ENCODE assay signal across 9 cellular contexts in genomic region chr11:6443269-6444003, GRCh38. TPM values are rescaled to one million over a fixed set of nuclear protein-coding genes. Genes with fewer than 3 reads are reported as not detected.
DNase-seq lines count a peak whose midpoint lies in the region; ATAC-seq lines count a peak whose summit lies in the region.
"Had no signal": no experiment of that assay in that cellular context is flagged by ENCODE, and none has a peak within 500 bp of the region (broad histone marks: within the 10 kb centered on the region; RNA-seq: fewer than 3 reads in every experiment).

No MANE protein-coding gene starts in this region.

- peaks cover 11% of the 10 kb centered on the region for H3K27me3 Mint-ChIP-seq in activated CD4-positive, alpha-beta T cell treated with anti-CD3 and anti-CD28 coated beads, Interleukin-2, amount 10 ng/mL, durations not matched to agents 24 days and 14 days

- no peaks in the 10 kb centered on the region for H3K4me1 Mint-ChIP-seq in activated CD4-positive, alpha-beta T cell treated with anti-CD3 and anti-CD28 coated beads, Interleukin-2, amount 10 ng/mL, durations not matched to agents 24 days and 14 days

- no peak overlapping the region for H2BK120ac ChIP-seq in mesendoderm (ENCODE audit: low read depth, low read length)

- no peak overlapping the region for H4K5ac ChIP-seq in mesendoderm (ENCODE audit: low read length)

- H3K23ac ChIP-seq in mesendoderm (ENCODE audit: low read length), result no peak overlapping the region

- H3K27me3 ChIP-seq in mesendoderm (ENCODE audit: insufficient read depth, low read length, poor library complexity), result no peaks in the 10 kb centered on the region
- H3K27me3 ChIP-seq: BLaER1 treated with 17β-estradiol and CSF1 and Interleukin-3, amounts not matched to agents 10 nM and 100 nM had no signal

- no peak overlapping the region for H2BK15ac ChIP-seq in mesendoderm (replicated peaks; ENCODE audit: low read depth)

- no peak overlapping the region for H3K27ac Mint-ChIP-seq in activated CD4-positive, alpha-beta T cell treated with anti-CD3 and anti-CD28 coated beads, Interleukin-2, amount 10 ng/mL, durations not matched to agents 24 days and 14 days

- no peak overlapping the region for H3K4me3 ChIP-seq in mesendoderm (ENCODE audit: low read length)
- H3K4me3 ChIP-seq: BLaER1 treated with 17β-estradiol and CSF1 and Interleukin-3, amounts not matched to agents 10 nM and 100 nM had no signal

- H3K27ac ChIP-seq in mesendoderm (ENCODE audit: low read depth, low read length), result no peak overlapping the region
- H3K27ac ChIP-seq: BLaER1 treated with 17β-estradiol and CSF1 and Interleukin-3, amounts not matched to agents 10 nM and 100 nM had no signal

- H3K4me1 ChIP-seq in mesendoderm (ENCODE audit: control insufficient read depth, low read depth, low read length), result peaks cover 5% of the 10 kb centered on the region

- H4K8ac ChIP-seq in mesendoderm (ENCODE audit: low read depth, low read length), result no peak overlapping the region

- H3K79me1 ChIP-seq in mesendoderm (ENCODE audit: low read length), result no peaks in the 10 kb centered on the region

- H3K56ac ChIP-seq in mesendoderm (ENCODE audit: low read length), result no peak overlapping the region

- H3K18ac ChIP-seq in mesendoderm (ENCODE audit: low read length), result no peak overlapping the region

- no peak overlapping the region for H3K9ac ChIP-seq in mesendoderm (ENCODE audit: low read length)

- H3K36me3 Mint-ChIP-seq in activated CD4-positive, alpha-beta T cell treated with anti-CD3 and anti-CD28 coated beads, Interleukin-2, amount 10 ng/mL, durations not matched to agents 24 days and 14 days (ENCODE audit: low read depth), result no peaks in the 10 kb centered on the region

- no peak overlapping the region for H3K4ac ChIP-seq in mesendoderm (ENCODE audit: low read depth, low read length)

- DNase-seq in NCI-H1436 (lab: John Stamatoyannopoulos, UW) (peak; percentile 53), NCI-H1436 treated with DMSO at 0.1 percent for 48 hours (lab: John Stamatoyannopoulos, UW) (no peak), NCI-H1694 (lab: John Stamatoyannopoulos, UW) (peak; percentile 21), ecto neural progenitor cell (ENCODE audit: low spot score) (peak; percentile 63), mesendoderm (peak; percentile 69)
- peak; percentile 87 for DNase-seq in activated CD4-positive, alpha-beta T cell treated with anti-CD3 and anti-CD28 coated beads, Interleukin-2, amount 10 ng/mL, durations not matched to agents 24 days and 14 days
- DNase-seq in stimulated activated CD8-positive, alpha-beta memory T cell treated with anti-CD3 and anti-CD28 coated beads, Interleukin-4, amount 100 ng/mL, for 24 hours (ENCODE audit: low read depth), result peak; percentile 31

- no peaks in the 10 kb centered on the region for H3K79me2 ChIP-seq in mesendoderm (ENCODE audit: control insufficient read depth, insufficient read depth, low read length)

- H3K36me3 ChIP-seq in mesendoderm (ENCODE audit: control insufficient read depth, insufficient read depth, low read length), result no peaks in the 10 kb centered on the region

- no peak overlapping the region for H3K4me3 Mint-ChIP-seq in activated CD4-positive, alpha-beta T cell treated with anti-CD3 and anti-CD28 coated beads, Interleukin-2, amount 10 ng/mL, durations not matched to agents 24 days and 14 days

- H2BK5ac ChIP-seq in mesendoderm (ENCODE audit: low read length), result no peak overlapping the region

- H2AK5ac ChIP-seq in mesendoderm (ENCODE audit: low read length), result no peak overlapping the region

- intact Hi-C loops in activated CD4-positive, alpha-beta T cell treated with anti-CD3 and anti-CD28 coated beads, Interleukin-2, amount 10 ng/mL, durations not matched to agents 24 days and 14 days (cut with micrococcal nuclease), result loop anchor here (1.0 to 2.0 kb wide), 2 partner anchors 53 to 64 kb away; partner anchors contain the start of gene SMPD1

- peak; percentile 75 for ATAC-seq in HG02571 (IDR thresholded peaks at IDR 0.05; ENCODE audit: unreplicated experiment)

- H3K9me3 Mint-ChIP-seq in activated CD4-positive, alpha-beta T cell treated with anti-CD3 and anti-CD28 coated beads, Interleukin-2, amount 10 ng/mL, durations not matched to agents 24 days and 14 days, result no peaks in the 10 kb centered on the region

- no CpG with 5 or more reads among the region's 5 CpGs for WGBS in mesendoderm (ENCODE audit: extremely low coverage, insufficient coverage, low lambda C conversion rate)

- no peak overlapping the region for H3K4me2 ChIP-seq in mesendoderm (ENCODE audit: low read length)
- H3K4me2 ChIP-seq: BLaER1 treated with 17β-estradiol and CSF1 and Interleukin-3, amounts not matched to agents 10 nM and 100 nM had no signal

RNA-seq across cellular contexts. Expression of gene HPX, which starts 2.6 kb away (rescaled TPM):
- total RNA-seq in activated CD4-positive, alpha-beta T cell treated with anti-CD3 and anti-CD28 coated beads, Interleukin-2, amount 10 ng/mL, durations not matched to agents 24 days and 14 days, result not detected in 2 replicates
- 0.14 TPM for polyA plus RNA-seq in mesendoderm (2013, experiment 1 of 2)
- 0.17 TPM for polyA plus RNA-seq in mesendoderm (2013, experiment 2 of 2)

RNA-seq across cellular contexts. Expression of gene APBB1, which starts 24.5 kb away (rescaled TPM):
- 24.1 TPM in 2 replicates for total RNA-seq in activated CD4-positive, alpha-beta T cell treated with anti-CD3 and anti-CD28 coated beads, Interleukin-2, amount 10 ng/mL, durations not matched to agents 24 days and 14 days
- polyA plus RNA-seq in mesendoderm (2013, experiment 1 of 2), result 10.5 TPM
- 11.0 TPM for polyA plus RNA-seq in mesendoderm (2013, experiment 2 of 2)

RNA-seq across cellular contexts. Expression of gene TRIM3, which starts 30.3 kb away (rescaled TPM):
- 3.4 and 4.1 TPM in 2 replicates for total RNA-seq in activated CD4-positive, alpha-beta T cell treated with anti-CD3 and anti-CD28 coated beads, Interleukin-2, amount 10 ng/mL, durations not matched to agents 24 days and 14 days
- polyA plus RNA-seq in mesendoderm (2013, experiment 1 of 2), result 4.7 TPM
- polyA plus RNA-seq in mesendoderm (2013, experiment 2 of 2), result 4.9 TPM

RNA-seq across cellular contexts. Expression of gene ARFIP2, which starts 37.7 kb away (rescaled TPM):
- total RNA-seq in activated CD4-positive, alpha-beta T cell treated with anti-CD3 and anti-CD28 coated beads, Interleukin-2, amount 10 ng/mL, durations not matched to agents 24 days and 14 days, result 50.8 and 51.2 TPM in 2 replicates
- 36.1 TPM for polyA plus RNA-seq in mesendoderm (2013, experiment 1 of 2)
- 36.6 TPM for polyA plus RNA-seq in mesendoderm (2013, experiment 2 of 2)

RNA-seq across cellular contexts. Expression of gene TIMM10B, which starts 37.9 kb away (rescaled TPM):
- 41.3 and 47.4 TPM in 2 replicates for total RNA-seq in activated CD4-positive, alpha-beta T cell treated with anti-CD3 and anti-CD28 coated beads, Interleukin-2, amount 10 ng/mL, durations not matched to agents 24 days and 14 days
- 42.1 TPM for polyA plus RNA-seq in mesendoderm (2013, experiment 1 of 2)
- polyA plus RNA-seq in mesendoderm (2013, experiment 2 of 2), result 40.0 TPM
